In the genomic region with DNA sequence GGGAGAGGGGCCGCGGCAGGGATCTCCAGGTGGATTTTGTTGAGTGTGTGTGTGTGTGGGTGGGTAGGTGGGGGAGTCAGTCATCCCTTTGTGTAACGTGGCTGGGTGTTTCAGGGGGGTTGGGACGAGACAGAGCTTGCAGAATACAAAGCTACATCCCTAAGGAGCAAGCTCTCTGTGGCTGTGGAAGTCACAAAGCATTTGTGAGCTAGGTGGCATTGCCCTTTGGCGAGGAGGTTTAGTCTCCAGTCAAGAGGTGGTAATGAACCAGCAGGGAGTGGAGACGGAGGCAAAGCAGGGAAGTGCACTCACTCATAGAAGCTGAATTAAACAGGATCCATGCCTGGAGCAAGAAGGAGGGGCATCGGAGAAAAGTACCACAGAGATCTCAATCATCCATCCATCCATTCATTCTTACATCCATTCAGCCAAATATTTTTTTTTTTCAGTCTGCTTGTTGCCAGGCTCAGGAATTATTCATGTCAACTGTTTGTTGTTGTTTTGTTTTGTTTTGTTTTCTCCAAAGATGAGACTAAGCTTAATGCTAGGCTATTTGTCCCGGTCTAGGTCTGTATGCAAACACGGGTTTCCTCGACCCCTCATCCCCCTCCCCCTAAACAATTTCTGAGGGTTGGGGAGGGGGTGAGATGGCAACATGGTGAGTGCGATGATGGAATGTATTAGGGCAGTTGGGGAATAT, we compare ENCODE assay signal across 20 cellular contexts. TPM values are rescaled to one million over a fixed set of nuclear protein-coding genes. Genes with fewer than 3 reads are reported as not detected.
A peak's percentile ranks its signal among the peaks of the same experiment; 100 is the strongest.
DNase-seq lines count a peak whose midpoint lies in the region; ATAC-seq, FAIRE-seq and TF ChIP-seq lines count a peak whose summit lies in the region.
"Had no signal": no experiment of that assay in that cellular context is flagged by ENCODE, and none has a peak within 500 bp of the region (broad histone marks: within the 10 kb centered on the region; RNA-seq: fewer than 3 reads in every experiment).

No MANE protein-coding gene starts in this region.

- in situ Hi-C loops in GM13977 (cut with MboI; ENCODE audit: low pct_unique_long_range_greater_than_20kb, low sequenced_read_pairs, unreplicated experiment) = no loop called here

- H3K4me1 ChIP-seq in left ventricle myocardium inferior (peaks cover 6% of the 10 kb centered on the region), mesenchymal stem cell (ENCODE audit: control insufficient read depth, insufficient read depth, low read depth, low read length) (peaks cover 10% of the 10 kb centered on the region), urinary bladder (ENCODE audit: insufficient read depth) (no peaks in the 10 kb centered on the region)

- H3K4me3 ChIP-seq in left ventricle myocardium inferior (peak overlapping the region; percentile 45), mesenchymal stem cell (ENCODE audit: insufficient read depth in 1 of 2, low read depth in 1 of 2, low read length in 2 of 2) (no peak overlapping the region), urinary bladder (ENCODE audit: low read depth, low read length) (peak overlapping the region; percentile 19)
- H3K4me3 ChIP-seq: thyroid gland had no signal

- peak overlapping the region; percentile 87 for H3K4me2 ChIP-seq in mesenchymal stem cell (ENCODE audit: low read length, poor library complexity, severe bottlenecking)

- WGBS in mesenchymal stem cell = 21% methylated on average over 7 of the region's 11 CpGs
- WGBS in urinary bladder = 17% methylated on average over 11 of the region's 11 CpGs

- no peak overlapping the region for H3K14ac ChIP-seq in mesenchymal stem cell (ENCODE audit: low read length in 2 of 2)

- no peak overlapping the region for H3K4ac ChIP-seq in mesenchymal stem cell (ENCODE audit: low read depth in 1 of 2, low read length in 2 of 2)

- H2AK5ac ChIP-seq in mesenchymal stem cell (ENCODE audit: low read length, severe bottlenecking) = no peak overlapping the region

- H3K18ac ChIP-seq in mesenchymal stem cell (ENCODE audit: low read depth in 1 of 2, low read length in 2 of 2) = no peak overlapping the region

- H2BK120ac ChIP-seq in mesenchymal stem cell (ENCODE audit: low read depth, low read length) = no peak overlapping the region

- no peak overlapping the region for H3K23ac ChIP-seq in mesenchymal stem cell (ENCODE audit: low read length in 2 of 2)

- FAIRE-seq in RCC 7860 (lab: Jason Lieb, UNC) = no peak

- intact Hi-C loops in left ventricle myocardium inferior (cut with micrococcal nuclease) = no loop called here
- intact Hi-C loops in Right ventricle myocardium superior (cut with DNase I) = no loop called here

- DNase-seq in left ventricle myocardium inferior (no peak), Right ventricle myocardium superior (no peak), astrocyte of the hippocampus (ENCODE audit: low read depth, low spot score) (peak; percentile 1), mesenchymal stem cell (no peak), GM13977 (ENCODE audit: low spot score) (no peak), RCC 7860 (ENCODE audit: low spot score) (no peak)
- DNase-seq: activated CD4-positive, alpha-beta T cell treated with anti-CD3 and anti-CD28 coated beads, Interleukin-2, amount 50 U/mL, for 1 hour; activated T-cell treated with anti-CD3 and anti-CD28 coated beads, Interleukin-2, amount 50 U/mL, for 72 hours; amniotic stem cell; COR-L47; left colon; MV-4-11; natural killer cell; NCI-H345; thyroid gland had no signal

- no peak overlapping the region for H4K8ac ChIP-seq in mesenchymal stem cell (ENCODE audit: low read length)

- no peak overlapping the region for H2BK12ac ChIP-seq in mesenchymal stem cell (ENCODE audit: low read length in 2 of 2)

- H3K36me3 ChIP-seq in left ventricle myocardium inferior = no peaks in the 10 kb centered on the region
- no peaks in the 10 kb centered on the region for H3K36me3 ChIP-seq in mesenchymal stem cell (ENCODE audit: control insufficient read depth in 1 of 2, insufficient read depth in 2 of 2, low read depth in 1 of 2, low read length in 2 of 2)
- no peaks in the 10 kb centered on the region for H3K36me3 ChIP-seq in urinary bladder (ENCODE audit: insufficient read depth)
- H3K36me3 ChIP-seq: thyroid gland had no signal

- ATAC-seq in Right ventricle myocardium superior (ENCODE audit: poor library complexity) = no peak
- ATAC-seq in GM18873 (IDR thresholded peaks at IDR 0.05; ENCODE audit: low FRiP score, unreplicated experiment) = no peak
- ATAC-seq: activated T-cell treated with anti-CD3 and anti-CD28 coated beads, Interleukin-2, amount 50 U/mL, for 72 hours; left colon; natural killer cell had no signal

- no peak overlapping the region for H2BK5ac ChIP-seq in mesenchymal stem cell (ENCODE audit: low read depth, low read length, poor library complexity, severe bottlenecking)

- H3K9me3 ChIP-seq in left ventricle myocardium inferior (replicated peaks) (no peaks in the 10 kb centered on the region), mesenchymal stem cell (ENCODE audit: control insufficient read depth, low read length) (no peaks in the 10 kb centered on the region)
- H3K9me3 ChIP-seq: thyroid gland had no signal

- no peaks in the 10 kb centered on the region for H3K79me1 ChIP-seq in mesenchymal stem cell (replicated peaks; ENCODE audit: low read length, poor library complexity, severe bottlenecking)

- no peak overlapping the region for H2BK15ac ChIP-seq in mesenchymal stem cell (ENCODE audit: low read depth, poor library complexity, severe bottlenecking)

- no peak overlapping the region for H4K91ac ChIP-seq in mesenchymal stem cell (ENCODE audit: low read length)

- H3K27me3 ChIP-seq in left ventricle myocardium inferior (ENCODE audit: low read depth) (peaks cover 65% of the 10 kb centered on the region), mesenchymal stem cell (ENCODE audit: control insufficient read depth in 1 of 2, insufficient read depth in 1 of 2, low read length in 2 of 2) (peaks cover 21 to 42% of the 10 kb centered on the region in 2 experiments)

- TF ChIP-seq CTCF in left ventricle myocardium inferior (IDR thresholded peaks at IDR 0.05; ENCODE audit: borderline replicate concordance) (no peak), GM13977 (IDR thresholded peaks at IDR 0.05; ENCODE audit: extremely low read depth, insufficient read depth, missing control alignments) (no peak)

- no peak overlapping the region for H2AFZ ChIP-seq in mesenchymal stem cell (ENCODE audit: low read depth, low read length)

- H3K9ac ChIP-seq in mesenchymal stem cell (ENCODE audit: low read length) = no peak overlapping the region

- H3K27ac ChIP-seq in left ventricle myocardium inferior (replicated peaks) = no peak overlapping the region
- H3K27ac ChIP-seq in mesenchymal stem cell (ENCODE audit: low read length, poor library complexity, severe bottlenecking) = no peak overlapping the region
- no peak overlapping the region for H3K27ac ChIP-seq in urinary bladder (ENCODE audit: low read depth)
- H3K27ac ChIP-seq: thyroid gland had no signal

RNA-seq across cellular contexts. Expression of a gene that starts 0.9 kb away (rescaled TPM):
- total RNA-seq in left ventricle myocardium inferior (not detected), Right ventricle myocardium superior (not detected), urinary bladder (0.16 TPM)
- not detected for polyA plus RNA-seq in mesenchymal stem cell (2013, experiment 1 of 2)
- 0.05 TPM for polyA plus RNA-seq in mesenchymal stem cell (2013, experiment 2 of 2)
- polyA plus RNA-seq in urinary bladder = not detected
- total RNA-seq: activated T-cell treated with anti-CD3 and anti-CD28 coated beads, Interleukin-2, amount 50 U/mL, for 72 hours; dermis microvascular lymphatic vessel endothelial cell; fibroblast of villous mesenchyme; left colon; natural killer cell; thyroid gland had no signal
- polyA plus RNA-seq: AG04450 had no signal

Comparison
In these comparisons a context has a peak if more than half of its experiments do, and no peak if none do; other contexts are left out.
1. H3K4me3 ChIP-seq: peak in left ventricle myocardium inferior (single experiment) and urinary bladder (single experiment); none in mesenchymal stem cell (0 of 2).